8 cellular contexts compared by ENCODE assay signal in genomic region chr21:42974832-42975820, GRCh38. TPM values are rescaled to one million over a fixed set of nuclear protein-coding genes. Genes with fewer than 3 reads are reported as not detected.
DNase-seq lines count a peak whose midpoint lies in the region; ATAC-seq and TF ChIP-seq lines count a peak whose summit lies in the region.

No MANE protein-coding gene starts in this region.

- H3K9ac ChIP-seq in ES-I3 (ENCODE audit: low read depth, low read length) = peak overlapping the region; percentile 94

- no peaks in the 10 kb centered on the region for H3K9me3 Mint-ChIP-seq in activated naive CD4-positive, alpha-beta T cell treated with anti-CD3 and anti-CD28 coated beads, Interleukin-2, amount 50 U/mL, for 72 hours
- H3K9me3 Mint-ChIP-seq in osteocyte (ENCODE audit: unreplicated experiment) = peaks cover 6% of the 10 kb centered on the region

- H3K4me1 ChIP-seq in ES-I3 (ENCODE audit: insufficient read depth, low read length) (peaks cover 24% of the 10 kb centered on the region), SJSA1 (replicated peaks) (peaks cover 41% of the 10 kb centered on the region), transverse colon (peaks cover 10 to 29% (median 17%) of the 10 kb centered on the region in 4 donors)

- in situ Hi-C loops in transverse colon (cut with MboI; ENCODE audit: low pct_ligation_motif_present in 1 of 4, low pct_unique_long_range_greater_than_20kb in 1 of 4, low sequenced_read_pairs in 3 of 4) = loop anchor here in 1 of 4 donors (10.0 kb wide), 1 partner anchor 60 kb away; no protein-coding TSS in a partner anchor

- peak; percentile 57 for TF ChIP-seq EP300 in transverse colon (IDR thresholded peaks at IDR 0.05; ENCODE audit: low read depth)

- H3K4me1 Mint-ChIP-seq in osteocyte (ENCODE audit: unreplicated experiment) = peaks cover 18% of the 10 kb centered on the region

- H3K4me3 Mint-ChIP-seq in osteocyte (ENCODE audit: unreplicated experiment) = peak overlapping the region; percentile 87

- peak; percentile 22 for ATAC-seq in GM21737 (IDR thresholded peaks at IDR 0.05; ENCODE audit: unreplicated experiment)
- ATAC-seq in activated naive CD4-positive, alpha-beta T cell treated with anti-CD3 and anti-CD28 coated beads, Interleukin-2, amount 50 U/mL, for 72 hours = peak; percentile 18 to 36

- H3K36me3 ChIP-seq in ES-I3 (ENCODE audit: insufficient read depth, low read length) = peaks cover 11% of the 10 kb centered on the region
- H3K36me3 ChIP-seq in SJSA1 = peaks cover 39% of the 10 kb centered on the region
- no peaks in the 10 kb centered on the region for H3K36me3 ChIP-seq in transverse colon

- TF ChIP-seq POLR2A in transverse colon (IDR thresholded peaks at IDR 0.05) = peak; percentile 20

- peak overlapping the region; percentile 95 for H3K27ac ChIP-seq in SJSA1
- peak overlapping the region; percentile 98 to 100 (median 100) for H3K27ac ChIP-seq in transverse colon

- H3K36me3 Mint-ChIP-seq in activated naive CD4-positive, alpha-beta T cell treated with anti-CD3 and anti-CD28 coated beads, Interleukin-2, amount 50 U/mL, for 72 hours = peaks cover 5 to 16% of the 10 kb centered on the region in 2 donors
- H3K36me3 Mint-ChIP-seq in osteocyte (ENCODE audit: unreplicated experiment) = peaks cover 10% of the 10 kb centered on the region

- H3K9me3 ChIP-seq in ES-I3 (ENCODE audit: control insufficient read depth, insufficient read depth, low read length) (no peaks in the 10 kb centered on the region; the same call in 1 of the 2 replicates), SJSA1 (replicated peaks) (peaks cover 5% of the 10 kb centered on the region; the same call in 1 of the 2 replicates), transverse colon (no peaks in the 10 kb centered on the region)

- H3K27me3 Mint-ChIP-seq in osteocyte (ENCODE audit: unreplicated experiment) = no peaks in the 10 kb centered on the region

- DNase-seq in KG1 (lab: John Stamatoyannopoulos, UW) (peak; percentile 28), SJSA1 (ENCODE audit: low read depth in 1 of 2, low spot score in 2 of 2) (peak; percentile 65 to 72), head of caudate nucleus (peak in 41 of 42 donors; percentile 14 to 88 (median 60)), osteocyte (ENCODE audit: extremely low spot score, unreplicated experiment) (peak; percentile 87), transverse colon (peak; percentile 66)
- peak; percentile 51 to 85 for DNase-seq in activated naive CD4-positive, alpha-beta T cell treated with anti-CD3 and anti-CD28 coated beads, Interleukin-2, amount 50 U/mL, for 72 hours (ENCODE audit: low spot score in 2 of 2)

- peak overlapping the region; percentile 96 to 97 for H3K27ac Mint-ChIP-seq in activated naive CD4-positive, alpha-beta T cell treated with anti-CD3 and anti-CD28 coated beads, Interleukin-2, amount 50 U/mL, for 72 hours
- peak overlapping the region; percentile 94 for H3K27ac Mint-ChIP-seq in osteocyte (ENCODE audit: unreplicated experiment)

- intact Hi-C loops in head of caudate nucleus (cut with DNase I) = loop anchor here (5.0 to 10.0 kb wide), 2 partner anchors 48 to 90 kb away; partner anchors contain the start of gene ERVH48-1
- intact Hi-C loops in transverse colon (cut with DNase I; ENCODE audit: low total_unique reads) = no loop called here

- H3K4me3 ChIP-seq in SJSA1 = peak overlapping the region; percentile 91
- peak overlapping the region; percentile 55 to 96 (median 84) for H3K4me3 ChIP-seq in transverse colon

- no peaks in the 10 kb centered on the region for H3K27me3 ChIP-seq in SJSA1 (replicated peaks)
- H3K27me3 ChIP-seq in transverse colon = no peaks in the 10 kb centered on the region

- 0 to 1% methylated on average over 11 to 45 of the region's 125 CpGs for WGBS in transverse colon (ENCODE audit: low coverage in 1 of 2), 2 donors

- no peak for TF ChIP-seq CTCF in osteocyte (IDR thresholded peaks at IDR 0.05)
- TF ChIP-seq CTCF in transverse colon (IDR thresholded peaks at IDR 0.05) = no peak

RNA-seq across cellular contexts. Expression of gene PKNOX1, which starts 0.8 kb away (rescaled TPM):
- total RNA-seq in SJSA1 (2014; rRNA removed; shearing (Covaris generic)) = 8.8 and 37.7 TPM in 2 replicates
- total RNA-seq in activated naive CD4-positive, alpha-beta T cell treated with anti-CD3 and anti-CD28 coated beads, Interleukin-2, amount 50 U/mL, for 72 hours = 10 to 100 TPM; 16.0 to 20.2 TPM
- total RNA-seq in osteocyte = 12.2 and 14.2 TPM in 2 replicates
- total RNA-seq in transverse colon = 100 to 1,000 TPM in 1 of 4 donors, 10 to 100 TPM in 2, 1 to 10 TPM in 1; 9.4 to 140 (median 25.1) TPM

RNA-seq across cellular contexts. Expression of gene ERVH48-1, which starts 49.7 kb away (rescaled TPM):
- total RNA-seq in SJSA1 (2014; rRNA removed; shearing (Covaris generic)) = not detected in 2 replicates
- 1 to 10 TPM in 1 of 2 donors, under 1 TPM in 1; 0.18 to 2.7 TPM for total RNA-seq in activated naive CD4-positive, alpha-beta T cell treated with anti-CD3 and anti-CD28 coated beads, Interleukin-2, amount 50 U/mL, for 72 hours
- total RNA-seq in osteocyte = not detected in 2 replicates
- not detected for total RNA-seq in transverse colon

Comparison
In these comparisons a context has a peak if more than half of its experiments do, and no peak if none do; other contexts are left out.
1. Peak in every context shown above with its lines: DNase-seq, ATAC-seq, H3K4me3 ChIP-seq and H3K27ac ChIP-seq.
2. DNase-seq: peak in every context shown above with its lines; median percentile 87 in osteocyte; 68 in SJSA1; 68 in activated naive CD4-positive, alpha-beta T cell treated with anti-CD3 and anti-CD28 coated beads, Interleukin-2, amount 50 U/mL, for 72 hours; 66 in transverse colon; 60 in head of caudate nucleus; 28 in KG1.